In the genomic region with DNA sequence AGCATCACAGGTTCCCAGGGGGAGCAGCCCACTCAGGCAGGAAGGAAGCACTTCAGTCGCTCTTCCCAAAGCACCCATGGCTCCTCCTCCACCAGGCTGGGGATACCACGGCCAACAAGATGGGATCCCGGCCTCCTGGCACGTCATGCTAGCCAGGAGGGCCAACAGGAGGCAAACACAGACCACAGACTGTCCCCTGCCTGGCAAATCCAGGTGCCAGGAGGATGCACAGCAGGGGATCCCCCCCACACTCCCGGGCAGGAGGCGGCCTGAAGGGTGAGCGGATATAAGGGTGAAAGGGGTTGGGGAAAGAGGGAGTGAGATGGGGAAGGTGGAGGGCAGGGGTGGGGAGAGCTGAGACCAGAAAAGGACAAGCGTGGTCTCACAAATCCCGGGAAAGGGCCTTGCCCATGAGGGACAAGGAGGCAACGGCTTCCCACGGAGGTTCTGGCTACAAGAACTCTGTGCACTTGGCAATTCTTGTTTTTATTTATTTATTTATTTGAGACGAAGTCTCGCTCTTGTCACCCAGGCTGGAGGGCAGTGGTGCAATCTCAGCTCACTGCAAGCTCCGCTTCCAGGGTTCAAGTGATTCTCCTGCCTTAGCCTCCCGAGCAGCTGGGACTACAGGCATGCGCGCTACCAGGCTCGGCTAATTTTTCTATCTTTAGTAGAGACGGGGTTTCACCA, we compare ENCODE assay signal across 16 cellular contexts. TPM values are rescaled to one million over a fixed set of nuclear protein-coding genes. Genes with fewer than 3 reads are reported as not detected.
A peak's percentile ranks its signal among the peaks of the same experiment; 100 is the strongest.
DNase-seq lines count a peak whose midpoint lies in the region; ATAC-seq and TF ChIP-seq lines count a peak whose summit lies in the region.
"Had no signal": no experiment of that assay in that cellular context is flagged by ENCODE, and none has a peak within 500 bp of the region (broad histone marks: within the 10 kb centered on the region; RNA-seq: fewer than 3 reads in every experiment).

No MANE protein-coding gene starts in this region.

- H3K27me3 ChIP-seq in SK-N-SH (ENCODE audit: insufficient read depth) = no peaks in the 10 kb centered on the region

- H3K27me3 Mint-ChIP-seq in memory B cell (no peaks in the 10 kb centered on the region), type B pancreatic cell (peaks cover 3% of the 10 kb centered on the region)
- peaks cover 16% of the 10 kb centered on the region for H3K27me3 Mint-ChIP-seq in activated CD4-positive, alpha-beta T cell treated with anti-CD3 and anti-CD28 coated beads, Interleukin-2, amount 10 ng/mL, durations not matched to agents 7 days and 5 days

- peak overlapping the region in 1 of 2 experiments; percentile 31; a peak in 1 of 4 replicates for H3K27ac ChIP-seq in SK-N-SH (ENCODE audit: low read depth in 2 of 2, low read length in 1 of 2)

- H3K4me3 Mint-ChIP-seq in memory B cell (no peak overlapping the region), type B pancreatic cell (no peak overlapping the region)
- no peak overlapping the region for H3K4me3 Mint-ChIP-seq in activated CD4-positive, alpha-beta T cell treated with anti-CD3 and anti-CD28 coated beads, Interleukin-2, amount 10 ng/mL, durations not matched to agents 7 days and 5 days
- H3K4me3 Mint-ChIP-seq: activated naive CD4-positive, alpha-beta T cell treated with anti-CD3 and anti-CD28 coated beads, Interleukin-2, amount 50 U/mL, for 24 hours; T-helper 1 cell treated with Interleukin-12 subunit alpha and Interleukin-12 subunit beta and Interleukin-4 antibody, amounts not matched to agents 30 μg/mL and 1 μg/mL, for 36 hours had no signal

- peaks cover 6 to 27% of the 10 kb centered on the region in 2 experiments for H3K36me3 ChIP-seq in SK-N-SH (replicated peaks in 1 of 2; ENCODE audit: control insufficient read depth in 1 of 2, insufficient read depth in 2 of 2, low read length in 1 of 2)

- no peak overlapping the region for H3K4me3 ChIP-seq in SK-N-SH (ENCODE audit: low read depth in 2 of 2, low read length in 1 of 2)

- H4K20me1 ChIP-seq in SK-N-SH (ENCODE audit: insufficient read depth) = peaks cover 99% of the 10 kb centered on the region

- no peak for TF ChIP-seq RAD21 in SK-N-SH (IDR thresholded peaks at IDR 0.05; ENCODE audit: low read length)

- H3K9ac ChIP-seq in SK-N-SH = no peak overlapping the region

- POLR2A ChIA-PET in SK-N-SH (lab: Yijun Ruan, JAX) = no interaction called here
- POLR2A ChIA-PET in activated CD4-positive, alpha-beta T cell treated with anti-CD3 and anti-CD28 coated beads, Interleukin-2, amount 10 ng/mL, durations not matched to agents 7 days and 5 days (lab: Charles Lee) = no interaction called here

- ATAC-seq in SK-N-SH treated with all-trans-retinoic acid at 6 μM for 48 hours (no peak), memory B cell (ENCODE audit: low read depth) (no peak), HG02798 (IDR thresholded peaks at IDR 0.05; ENCODE audit: poor library complexity, unreplicated experiment) (no peak)

- no peak for TF ChIP-seq CTCF in SK-N-SH (IDR thresholded peaks at IDR 0.05)
- TF ChIP-seq CTCF in type B pancreatic cell (conservative IDR thresholded peaks at IDR 0.05) = no peak

- no peaks in the 10 kb centered on the region for H3K9me3 ChIP-seq in SK-N-SH

- DNase-seq in SK-N-SH = no peak
- DNase-seq in dermis blood vessel endothelial cell = peak; percentile 63
- DNase-seq in memory B cell (ENCODE audit: low spot score in 2 of 2) = no peak
- DNase-seq in type B pancreatic cell (ENCODE audit: extremely low spot score, unreplicated experiment) = no peak
- no peak for DNase-seq in activated CD4-positive, alpha-beta T cell treated with anti-CD3 and anti-CD28 coated beads, Interleukin-2, amount 10 ng/mL, durations not matched to agents 7 days and 5 days
- DNase-seq in NCI-H1694 (lab: John Stamatoyannopoulos, UW) = no peak
- DNase-seq: ACHN; activated CD8-positive, alpha-beta memory T cell treated with anti-CD3 and anti-CD28 coated beads for 24 hours; KBM-7; mesendoderm; NCI-H187 treated with DMSO at 0.1 percent for 48 hours had no signal

- peaks cover 9 to 26% of the 10 kb centered on the region in 2 experiments; a peak in 3 of 4 replicates for H3K4me1 ChIP-seq in SK-N-SH (ENCODE audit: control insufficient read depth in 1 of 2, insufficient read depth in 2 of 2, low read depth in 1 of 2, low read length in 1 of 2)

- no peak overlapping the region for H2AFZ ChIP-seq in SK-N-SH (ENCODE audit: low read depth)

- H3K36me3 Mint-ChIP-seq in memory B cell (no peaks in the 10 kb centered on the region), type B pancreatic cell (peaks cover 16% of the 10 kb centered on the region)
- no peaks in the 10 kb centered on the region for H3K36me3 Mint-ChIP-seq in activated CD4-positive, alpha-beta T cell treated with anti-CD3 and anti-CD28 coated beads, Interleukin-2, amount 10 ng/mL, durations not matched to agents 7 days and 5 days (ENCODE audit: low read depth)
- H3K36me3 Mint-ChIP-seq: activated naive CD4-positive, alpha-beta T cell treated with anti-CD3 and anti-CD28 coated beads, Interleukin-2, amount 50 U/mL, for 24 hours had no signal

- H3K4me1 Mint-ChIP-seq in memory B cell (peaks cover 48% of the 10 kb centered on the region), type B pancreatic cell (ENCODE audit: unreplicated experiment) (peaks cover 54% of the 10 kb centered on the region)
- H3K4me1 Mint-ChIP-seq in activated CD4-positive, alpha-beta T cell treated with anti-CD3 and anti-CD28 coated beads, Interleukin-2, amount 10 ng/mL, durations not matched to agents 7 days and 5 days = peaks cover 11% of the 10 kb centered on the region

- H3K27ac Mint-ChIP-seq in memory B cell (peak overlapping the region; percentile 21), type B pancreatic cell (peak overlapping the region; percentile 83)
- H3K27ac Mint-ChIP-seq in activated CD4-positive, alpha-beta T cell treated with anti-CD3 and anti-CD28 coated beads, Interleukin-2, amount 10 ng/mL, durations not matched to agents 7 days and 5 days = no peak overlapping the region
- H3K27ac Mint-ChIP-seq: activated naive CD4-positive, alpha-beta T cell treated with anti-CD3 and anti-CD28 coated beads, Interleukin-2, amount 50 U/mL, for 24 hours; progenitor cell of endocrine pancreas; T-helper 1 cell treated with Interleukin-12 subunit alpha and Interleukin-12 subunit beta and Interleukin-4 antibody, amounts not matched to agents 30 μg/mL and 1 μg/mL, for 36 hours had no signal

- H3K9me2 ChIP-seq in SK-N-SH = no peaks in the 10 kb centered on the region

- H3K79me2 ChIP-seq in SK-N-SH (ENCODE audit: insufficient read depth) = peaks cover 100% of the 10 kb centered on the region

- TF ChIP-seq EP300 in SK-N-SH (IDR thresholded peaks at IDR 0.05; ENCODE audit: borderline replicate concordance in 1 of 2, low read depth in 1 of 2, low read length in 1 of 2) = no peak

- CTCF ChIA-PET in SK-N-SH (lab: Yijun Ruan, JAX) = interaction anchor here (1.6 to 8.5 kb wide), 8 partner anchors 11 to 466 kb away, joined by 6 to 88 read pairs (median 12); a partner anchor contains a TSS
- CTCF ChIA-PET in activated CD4-positive, alpha-beta T cell treated with anti-CD3 and anti-CD28 coated beads, Interleukin-2, amount 10 ng/mL, durations not matched to agents 7 days and 5 days (lab: Charles Lee) = interaction anchor here (0.7 to 1.7 kb wide), 2 partner anchors 14 to 266 kb away, joined by 3 read pairs; no protein-coding TSS in a partner anchor

- H3F3A ChIP-seq in SK-N-SH (replicated peaks; ENCODE audit: insufficient read depth) = peaks cover 35% of the 10 kb centered on the region

- no peaks in the 10 kb centered on the region for H3K9me3 Mint-ChIP-seq in memory B cell
- no peaks in the 10 kb centered on the region for H3K9me3 Mint-ChIP-seq in type B pancreatic cell
- no peaks in the 10 kb centered on the region for H3K9me3 Mint-ChIP-seq in activated CD4-positive, alpha-beta T cell treated with anti-CD3 and anti-CD28 coated beads, Interleukin-2, amount 10 ng/mL, durations not matched to agents 7 days and 5 days
- H3K9me3 Mint-ChIP-seq: activated naive CD4-positive, alpha-beta T cell treated with anti-CD3 and anti-CD28 coated beads, Interleukin-2, amount 50 U/mL, for 24 hours; T-helper 1 cell treated with Interleukin-12 subunit alpha and Interleukin-12 subunit beta and Interleukin-4 antibody, amounts not matched to agents 30 μg/mL and 1 μg/mL, for 36 hours had no signal

- peak overlapping the region; percentile 29; the same call in 1 of the 2 replicates for H3K4me2 ChIP-seq in SK-N-SH

- 85% methylated on average over 18 of the region's 19 CpGs for WGBS in SK-N-SH (ENCODE audit: low lambda C conversion rate)

TF ChIP-seq in SK-N-SH, 30 proteins besides CTCF, POLR2A, EP300 and RAD21 (continues in another document):
- no peak for TF ChIP-seq TAF1 (IDR thresholded peaks at IDR 0.05; ENCODE audit: borderline replicate concordance, low read depth, low read length)
- TF ChIP-seq FOXJ3 (CRISPR knock-in tag; IDR thresholded peaks at IDR 0.05) = no peak
- no peak for TF ChIP-seq MEF2A (IDR thresholded peaks at IDR 0.05; ENCODE audit: borderline replicate concordance, low read depth)
- TF ChIP-seq ELF1 (IDR thresholded peaks at IDR 0.05) = no peak

TF ChIP-seq in SK-N-SH treated with all-trans-retinoic acid at 6 μM for 48 hours, 23 proteins besides CTCF, POLR2A, EP300 and RAD21 (continues in another document):
- TF ChIP-seq ZNF565 (CRISPR knock-in tag; conservative IDR thresholded peaks at IDR 0.05; ENCODE audit: low read depth) = no peak

RNA-seq across cellular contexts. Expression of a gene that starts 7.2 kb away (rescaled TPM):
- polyA plus RNA-seq in SK-N-SH (2012; rRNA removed) = 14.1 and 14.5 TPM in 2 replicates
- 17.3 and 19.2 TPM in 2 replicates for polyA plus RNA-seq in SK-N-SH (2012; cell fraction: cytosol; rRNA removed)
- polyA plus RNA-seq in SK-N-SH (2012; cell fraction: nucleus; rRNA removed) = 19.5 and 25.5 TPM in 2 replicates
- total RNA-seq in dermis blood vessel endothelial cell = 61.5 and 135 TPM in 2 replicates
- total RNA-seq in type B pancreatic cell (ENCODE audit: low replicate concordance) = 23.6 and 57.2 TPM in 2 replicates
- under 1 TPM in 1 of 2 experiments, not detected in 1; 0.21 TPM for total RNA-seq in activated CD4-positive, alpha-beta T cell treated with anti-CD3 and anti-CD28 coated beads, Interleukin-2, amount 10 ng/mL, durations not matched to agents 7 days and 5 days

Comparison
In these comparisons a context has a peak if more than half of its experiments do, and no peak if none do; other contexts are left out.
1. RNA of a gene that starts 7.2 kb away (total RNA-seq): 61.5 to 135 TPM in dermis blood vessel endothelial cell and 23.6 to 57.2 TPM in type B pancreatic cell; 0.21 TPM in activated CD4-positive, alpha-beta T cell treated with anti-CD3 and anti-CD28 coated beads, Interleukin-2, amount 10 ng/mL, durations not matched to agents 7 days and 5 days; every median in the first group is over 10 times any median in the second.